ENCODE assay signal across 19 cellular contexts in the genomic region with DNA sequence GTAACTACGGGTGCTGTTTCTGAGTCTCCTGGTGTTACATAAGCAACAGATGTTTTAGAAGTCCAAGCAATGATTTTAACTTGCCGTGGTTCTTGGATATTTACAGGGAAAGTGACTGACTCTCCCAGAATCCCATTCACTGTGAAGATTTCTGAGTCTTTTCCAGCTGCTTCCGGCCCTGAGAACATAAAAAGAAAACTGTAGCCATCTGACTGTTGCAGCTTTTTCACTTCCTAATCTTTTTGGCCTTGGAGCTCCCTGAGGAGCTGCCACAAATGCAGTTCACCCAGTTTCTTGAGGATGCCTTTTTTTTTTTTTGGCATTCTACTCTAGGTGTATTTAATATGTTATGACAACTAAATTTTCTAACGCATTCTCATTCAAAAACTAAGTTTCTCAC. TPM values are rescaled to one million over a fixed set of nuclear protein-coding genes. Genes with fewer than 3 reads are reported as not detected.
DNase-seq lines count a peak whose midpoint lies in the region; ATAC-seq and TF ChIP-seq lines count a peak whose summit lies in the region.
"Had no signal": no experiment of that assay in that cellular context is flagged by ENCODE, and none has a peak within 500 bp of the region (broad histone marks: within the 10 kb centered on the region; RNA-seq: fewer than 3 reads in every experiment).

No MANE protein-coding gene starts in this region.

- no peak for DNase-seq in activated CD8-positive, alpha-beta memory T cell treated with anti-CD3 and anti-CD28 coated beads, Interleukin-2, amount 10 ng/mL, durations not matched to agents 7 days and 5 days
- DNase-seq in activated CD8-positive, alpha-beta memory T cell treated with anti-CD3 and anti-CD28 coated beads for 24 hours: no peak
- DNase-seq in MV-4-11 (lab: John Stamatoyannopoulos, UW) (peak; percentile 58), spleen (no peak), chondrocyte (ENCODE audit: low spot score) (no peak), NCI-H774 (lab: John Stamatoyannopoulos, UW) (no peak)
- DNase-seq in activated naive CD8-positive, alpha-beta T cell treated with anti-CD3 and anti-CD28 coated beads, Interleukin-2, amount 10 ng/mL, durations not matched to agents 7 days and 5 days: no peak
- DNase-seq: activated effector memory CD4-positive, alpha-beta T cell treated with anti-CD3 and anti-CD28 coated beads, Interleukin-2, amount 50 U/mL, for 16 hours; COR-L47; gastrocnemius medialis; lower lobe of right lung; NCI-H187 treated with DMSO at 0.1 percent for 48 hours; stimulated activated naive CD4-positive, alpha-beta T cell; T1000 had no signal

- WGBS in spleen, 5 donors: 69 to 82% (median 75%) methylated on average over 4 of the region's 4 CpGs

- H3K27me3 ChIP-seq in spleen (replicated peaks in 1 of 7): no peaks in the 10 kb centered on the region
- H3K27me3 ChIP-seq: ascending aorta, gastrocnemius medialis had no signal

- H3K36me3 Mint-ChIP-seq in activated CD8-positive, alpha-beta memory T cell treated with anti-CD3 and anti-CD28 coated beads, Interleukin-2, amount 10 ng/mL, durations not matched to agents 7 days and 5 days: peaks cover 57% of the 10 kb centered on the region
- H3K36me3 Mint-ChIP-seq in activated naive CD8-positive, alpha-beta T cell treated with anti-CD3 and anti-CD28 coated beads, Interleukin-2, amount 10 ng/mL, durations not matched to agents 7 days and 5 days: peaks cover 59% of the 10 kb centered on the region
- peaks cover 2% of the 10 kb centered on the region for H3K36me3 Mint-ChIP-seq in chondrocyte (ENCODE audit: low read depth)

- no peak overlapping the region for H3K4me3 ChIP-seq in spleen
- H3K4me3 ChIP-seq: ascending aorta, lower lobe of right lung had no signal

- H3K27ac ChIP-seq in spleen: peak overlapping the region in 7 of 8 donors; percentile 30 to 89 (median 45)
- H3K27ac ChIP-seq: ascending aorta, gastrocnemius medialis, lower lobe of right lung had no signal

- H3K9me3 ChIP-seq in spleen: peaks cover 0 to 17% (median 10%) of the 10 kb centered on the region in 8 donors
- H3K9me3 ChIP-seq: ascending aorta, gastrocnemius medialis had no signal

- H3K4me1 ChIP-seq in spleen: peaks cover 15 to 86% (median 65%) of the 10 kb centered on the region in 6 donors
- H3K4me1 ChIP-seq: ascending aorta, gastrocnemius medialis had no signal

- no peak overlapping the region for H3K4me3 Mint-ChIP-seq in activated CD8-positive, alpha-beta memory T cell treated with anti-CD3 and anti-CD28 coated beads, Interleukin-2, amount 10 ng/mL, durations not matched to agents 7 days and 5 days
- no peak overlapping the region for H3K4me3 Mint-ChIP-seq in activated naive CD8-positive, alpha-beta T cell treated with anti-CD3 and anti-CD28 coated beads, Interleukin-2, amount 10 ng/mL, durations not matched to agents 7 days and 5 days
- H3K4me3 Mint-ChIP-seq in chondrocyte (ENCODE audit: unreplicated experiment): no peak overlapping the region

- H3K36me3 ChIP-seq in spleen: peaks cover 0 to 28% (median 0%) of the 10 kb centered on the region in 6 donors
- H3K36me3 ChIP-seq: ascending aorta, gastrocnemius medialis, lower lobe of right lung had no signal

- intact Hi-C loops in spleen (cut with DNase I; ENCODE audit: low total_unique reads): no loop called here

- ATAC-seq in activated CD8-positive, alpha-beta memory T cell treated with anti-CD3 and anti-CD28 coated beads, Interleukin-2, amount 10 ng/mL, durations not matched to agents 7 days and 5 days: no peak
- ATAC-seq in activated naive CD8-positive, alpha-beta T cell treated with anti-CD3 and anti-CD28 coated beads, Interleukin-2, amount 10 ng/mL, durations not matched to agents 7 days and 5 days (ENCODE audit: low read depth): no peak
- no peak for ATAC-seq in GM21390 (IDR thresholded peaks at IDR 0.05; ENCODE audit: unreplicated experiment)
- ATAC-seq: gastrocnemius medialis, lower lobe of right lung had no signal

- TF ChIP-seq CTCF in spleen (IDR thresholded peaks at IDR 0.05 in 8 of 11, conservative IDR thresholded peaks at IDR 0.05 in 3 of 11): no peak
- TF ChIP-seq CTCF in chondrocyte (IDR thresholded peaks at IDR 0.05): no peak

- POLR2A ChIA-PET in activated naive CD8-positive, alpha-beta T cell treated with anti-CD3 and anti-CD28 coated beads, Interleukin-2, amount 10 ng/mL, durations not matched to agents 7 days and 5 days (lab: Charles Lee): interaction anchor here (1.9 kb wide), 1 partner anchor 25 kb away, joined by 4 read pairs; no protein-coding TSS in a partner anchor

- H3K27ac Mint-ChIP-seq in activated CD8-positive, alpha-beta memory T cell treated with anti-CD3 and anti-CD28 coated beads, Interleukin-2, amount 10 ng/mL, durations not matched to agents 7 days and 5 days: peak overlapping the region; percentile 70
- H3K27ac Mint-ChIP-seq in activated naive CD8-positive, alpha-beta T cell treated with anti-CD3 and anti-CD28 coated beads, Interleukin-2, amount 10 ng/mL, durations not matched to agents 7 days and 5 days: peak overlapping the region; percentile 67
- H3K27ac Mint-ChIP-seq in chondrocyte (ENCODE audit: unreplicated experiment): no peak overlapping the region

- peaks cover 88% of the 10 kb centered on the region for H3K4me1 Mint-ChIP-seq in activated CD8-positive, alpha-beta memory T cell treated with anti-CD3 and anti-CD28 coated beads, Interleukin-2, amount 10 ng/mL, durations not matched to agents 7 days and 5 days
- H3K4me1 Mint-ChIP-seq in activated naive CD8-positive, alpha-beta T cell treated with anti-CD3 and anti-CD28 coated beads, Interleukin-2, amount 10 ng/mL, durations not matched to agents 7 days and 5 days: peaks cover 59% of the 10 kb centered on the region
- H3K4me1 Mint-ChIP-seq in chondrocyte (ENCODE audit: low read depth): no peaks in the 10 kb centered on the region

- CTCF ChIA-PET in activated CD8-positive, alpha-beta memory T cell treated with anti-CD3 and anti-CD28 coated beads, Interleukin-2, amount 10 ng/mL, durations not matched to agents 7 days and 5 days (lab: Charles Lee): interaction anchor here (1.0 to 18.7 kb wide), 5 partner anchors 10 to 107 kb away, joined by 3 to 120 read pairs (median 8); partner anchors contain the start of gene CD84

- H3K27me3 Mint-ChIP-seq in activated CD8-positive, alpha-beta memory T cell treated with anti-CD3 and anti-CD28 coated beads, Interleukin-2, amount 10 ng/mL, durations not matched to agents 7 days and 5 days: no peaks in the 10 kb centered on the region
- H3K27me3 Mint-ChIP-seq in activated naive CD8-positive, alpha-beta T cell treated with anti-CD3 and anti-CD28 coated beads, Interleukin-2, amount 10 ng/mL, durations not matched to agents 7 days and 5 days: no peaks in the 10 kb centered on the region
- H3K27me3 Mint-ChIP-seq in chondrocyte (ENCODE audit: low read depth): peaks cover 10% of the 10 kb centered on the region

- H3K9me3 Mint-ChIP-seq in activated CD8-positive, alpha-beta memory T cell treated with anti-CD3 and anti-CD28 coated beads, Interleukin-2, amount 10 ng/mL, durations not matched to agents 7 days and 5 days (ENCODE audit: low read depth): peaks cover 7% of the 10 kb centered on the region
- peaks cover 9% of the 10 kb centered on the region for H3K9me3 Mint-ChIP-seq in activated naive CD8-positive, alpha-beta T cell treated with anti-CD3 and anti-CD28 coated beads, Interleukin-2, amount 10 ng/mL, durations not matched to agents 7 days and 5 days
- H3K9me3 Mint-ChIP-seq in chondrocyte (ENCODE audit: low read depth): peaks cover 14% of the 10 kb centered on the region

- TF ChIP-seq POLR2A in spleen (IDR thresholded peaks at IDR 0.05): no peak

RNA-seq across cellular contexts. Expression of gene CD84, which starts 13.7 kb away (rescaled TPM):
- total RNA-seq in activated CD8-positive, alpha-beta memory T cell treated with anti-CD3 and anti-CD28 coated beads, Interleukin-2, amount 10 ng/mL, durations not matched to agents 7 days and 5 days: 10 to 100 TPM; 29.9 to 34.6 TPM
- 10 to 100 TPM; 58.5 to 66.8 TPM for total RNA-seq in activated naive CD8-positive, alpha-beta T cell treated with anti-CD3 and anti-CD28 coated beads, Interleukin-2, amount 10 ng/mL, durations not matched to agents 7 days and 5 days
- total RNA-seq in spleen (10 to 100 TPM; 50.3 to 76.1 (median 62.5) TPM), chondrocyte (not detected in 3 replicates)
- 10 to 100 TPM in 1 of 3 donors, 1 to 10 TPM in 2; 4.7 to 10.9 (median 5.4) TPM for polyA plus RNA-seq in spleen
- total RNA-seq: LHCN-M2, myocyte, NCI-H460 had no signal

RNA-seq across cellular contexts. Expression of gene SLAMF6, which starts 42.5 kb away (rescaled TPM):
- total RNA-seq in activated CD8-positive, alpha-beta memory T cell treated with anti-CD3 and anti-CD28 coated beads, Interleukin-2, amount 10 ng/mL, durations not matched to agents 7 days and 5 days: 10 to 100 TPM; 28.8 to 31.0 TPM
- total RNA-seq in activated naive CD8-positive, alpha-beta T cell treated with anti-CD3 and anti-CD28 coated beads, Interleukin-2, amount 10 ng/mL, durations not matched to agents 7 days and 5 days: 10 to 100 TPM; 43.0 to 48.1 TPM
- total RNA-seq in spleen (10 to 100 TPM; 21.5 to 52.4 (median 36.1) TPM), chondrocyte (not detected in 3 replicates)
- polyA plus RNA-seq in spleen: 10 to 100 TPM; 35.2 to 38.5 (median 37.0) TPM
- total RNA-seq: ascending aorta, LHCN-M2, myocyte, NCI-H460 had no signal

Comparison
In these comparisons a context has a peak if more than half of its experiments do, and no peak if none do; other contexts are left out.
1. RNA of gene CD84, which starts 13.7 kb away (total RNA-seq): 58.5 to 66.8 TPM in activated naive CD8-positive, alpha-beta T cell treated with anti-CD3 and anti-CD28 coated beads, Interleukin-2, amount 10 ng/mL, durations not matched to agents 7 days and 5 days, 50.3 to 76.1 TPM in spleen and 29.9 to 34.6 TPM in activated CD8-positive, alpha-beta memory T cell treated with anti-CD3 and anti-CD28 coated beads, Interleukin-2, amount 10 ng/mL, durations not matched to agents 7 days and 5 days; not detected in chondrocyte; every median in the first group is over 10 times any median in the second.
2. RNA of gene SLAMF6, which starts 42.5 kb away (total RNA-seq): 43.0 to 48.1 TPM in activated naive CD8-positive, alpha-beta T cell treated with anti-CD3 and anti-CD28 coated beads, Interleukin-2, amount 10 ng/mL, durations not matched to agents 7 days and 5 days, 21.5 to 52.4 TPM in spleen and 28.8 to 31.0 TPM in activated CD8-positive, alpha-beta memory T cell treated with anti-CD3 and anti-CD28 coated beads, Interleukin-2, amount 10 ng/mL, durations not matched to agents 7 days and 5 days; not detected in chondrocyte; every median in the first group is over 10 times any median in the second.